Comparison of ENCODE assay signal across 8 cellular contexts in the genomic region with DNA sequence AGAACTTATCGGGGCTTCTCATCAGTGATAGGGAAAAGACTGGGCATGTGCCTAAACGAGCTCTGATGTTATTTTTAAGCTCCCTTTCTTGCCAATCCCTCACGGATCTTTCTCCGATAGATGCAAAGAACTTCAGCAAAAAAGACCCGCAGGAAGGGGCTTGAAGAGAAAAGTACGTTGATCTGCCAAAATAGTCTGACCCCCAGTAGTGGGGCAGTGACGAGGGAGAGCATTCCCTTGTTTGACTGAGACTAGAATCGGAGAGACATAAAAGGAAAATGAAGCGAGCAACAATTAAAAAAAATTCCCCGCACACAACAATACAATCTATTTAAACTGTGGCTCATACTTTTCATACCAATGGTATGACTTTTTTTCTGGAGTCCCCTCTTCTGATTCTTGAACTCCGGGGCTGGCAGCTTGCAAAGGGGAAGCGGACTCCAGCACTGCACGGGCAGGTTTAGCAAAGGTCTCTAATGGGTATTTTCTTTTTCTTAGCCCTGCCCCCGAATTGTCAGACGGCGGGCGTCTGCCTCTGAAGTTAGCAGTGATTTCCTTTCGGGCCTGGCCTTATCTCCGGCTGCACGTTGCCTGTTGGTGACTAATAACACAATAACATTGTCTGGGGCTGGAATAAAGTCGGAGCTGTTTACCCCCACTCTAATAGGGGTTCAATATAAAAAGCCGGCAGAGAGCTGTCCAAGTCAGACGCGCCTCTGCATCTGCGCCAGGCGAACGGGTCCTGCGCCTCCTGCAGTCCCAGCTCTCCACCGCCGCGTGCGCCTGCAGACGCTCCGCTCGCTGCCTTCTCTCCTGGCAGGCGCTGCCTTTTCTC. TPM values are rescaled to one million over a fixed set of nuclear protein-coding genes. Genes with fewer than 3 reads are reported as not detected.
DNase-seq lines count a peak whose midpoint lies in the region; ATAC-seq and TF ChIP-seq lines count a peak whose summit lies in the region.

A gene (plus strand): TSS at position 707 of the 835 bp plus-strand sequence. CDS start 269 bp downstream, outside the sequence.

- no peak within 1 kb of the TSS for H4K91ac ChIP-seq in mesenchymal stem cell (ENCODE audit: low read length)

- H3K27ac ChIP-seq in ACC112 (ENCODE audit: low read depth, low read length) (peak within 1 kb of the TSS; percentile 47), mesenchymal stem cell (ENCODE audit: low read length, poor library complexity, severe bottlenecking) (peak within 1 kb of the TSS; percentile 99)

- H3K4me1 ChIP-seq in ACC112 (ENCODE audit: control insufficient read depth, insufficient read depth, low read length, unreplicated experiment) (peaks cover 34% of the 10 kb centered on the region), endocrine pancreas (ENCODE audit: control insufficient read depth, insufficient read depth, low read length) (no peaks in the 10 kb centered on the region), mesenchymal stem cell (ENCODE audit: control insufficient read depth, insufficient read depth, low read depth, low read length) (peaks cover 6% of the 10 kb centered on the region)

- under 1% methylated on average over 32 of the region's 36 CpGs for WGBS in mesenchymal stem cell

- ATAC-seq in GM18505 (IDR thresholded peaks at IDR 0.05; ENCODE audit: unreplicated experiment) (peak; percentile 87), HG02938 (IDR thresholded peaks at IDR 0.05; ENCODE audit: unreplicated experiment) (peak; percentile 79)

- H2AFZ ChIP-seq in ACC112 (ENCODE audit: low read length, unreplicated experiment) (peak within 1 kb of the TSS; percentile 58), mesenchymal stem cell (ENCODE audit: low read depth, low read length) (peak within 1 kb of the TSS; percentile 16)

- TF ChIP-seq POLR2A in GM18505 (IDR thresholded peaks at IDR 0.05; ENCODE audit: borderline replicate concordance, extremely low read depth, insufficient read depth, insufficient read length): peak; percentile 48

- H3K27me3 ChIP-seq in ACC112 (ENCODE audit: insufficient read depth, low read length): no peaks in the 10 kb centered on the region
- H3K27me3 ChIP-seq in endocrine pancreas (ENCODE audit: control insufficient read depth, insufficient read depth, low read length): peaks cover 6% of the 10 kb centered on the region
- no peaks in the 10 kb centered on the region for H3K27me3 ChIP-seq in mesenchymal stem cell (ENCODE audit: control insufficient read depth in 1 of 2, insufficient read depth in 1 of 2, low read length in 2 of 2)

- no peak within 1 kb of the TSS for H4K8ac ChIP-seq in mesenchymal stem cell (ENCODE audit: low read length)

- H3K14ac ChIP-seq in mesenchymal stem cell (ENCODE audit: low read length in 2 of 2): no peak within 1 kb of the TSS

- H3K18ac ChIP-seq in mesenchymal stem cell (ENCODE audit: low read depth in 1 of 2, low read length in 2 of 2): peak within 1 kb of the TSS in 1 of 2 experiments; percentile 54

- no peak within 1 kb of the TSS for H2BK12ac ChIP-seq in mesenchymal stem cell (ENCODE audit: low read length in 2 of 2)

- H3K4me3 ChIP-seq in ACC112 (ENCODE audit: low read depth, low read length) (peak within 1 kb of the TSS; percentile 71), endocrine pancreas (ENCODE audit: control insufficient read depth, insufficient read depth, low read length) (peak within 1 kb of the TSS; percentile 16), mesenchymal stem cell (ENCODE audit: insufficient read depth in 1 of 2, low read depth in 1 of 2, low read length in 2 of 2) (peak within 1 kb of the TSS; percentile 62 to 90)

- H3K4me2 ChIP-seq in mesenchymal stem cell (ENCODE audit: low read length, poor library complexity, severe bottlenecking): peak within 1 kb of the TSS; percentile 85

- H2AK5ac ChIP-seq in mesenchymal stem cell (ENCODE audit: low read length, severe bottlenecking): peak within 1 kb of the TSS; percentile 81

- H3K9ac ChIP-seq in endocrine pancreas (ENCODE audit: control insufficient read depth, insufficient read depth, low read length) (no peak within 1 kb of the TSS), mesenchymal stem cell (ENCODE audit: low read length) (peak within 1 kb of the TSS; percentile 92)

- H3K23ac ChIP-seq in mesenchymal stem cell (ENCODE audit: low read length in 2 of 2): no peak within 1 kb of the TSS

- H3K4ac ChIP-seq in mesenchymal stem cell (ENCODE audit: low read depth in 1 of 2, low read length in 2 of 2): no peak within 1 kb of the TSS

- H3K79me2 ChIP-seq in ACC112 (ENCODE audit: control insufficient read depth, insufficient read depth, low read length, unreplicated experiment): peaks cover 17% of the 10 kb centered on the region

- DNase-seq in NCI-H2171 (lab: John Stamatoyannopoulos, UW) (peak; percentile 12), mesenchymal stem cell (peak; percentile 88)
- DNase-seq in activated CD4-positive, alpha-beta T cell treated with anti-CD3 and anti-CD28 coated beads, Interleukin-2, amount 50 U/mL, for 4 hours: peak; percentile 24 to 29
- DNase-seq in stimulated activated CD8-positive, alpha-beta memory T cell treated with anti-CD3 and anti-CD28 coated beads, Interleukin-12 subunit alpha, Interleukin-12 subunit beta, amount 100 ng/mL, for 4 hours (ENCODE audit: low read depth): peak; percentile 7

- peaks cover 1% of the 10 kb centered on the region for H3K79me1 ChIP-seq in mesenchymal stem cell (replicated peaks; ENCODE audit: low read length, poor library complexity, severe bottlenecking)

- peak within 1 kb of the TSS; percentile 93 for H2BK5ac ChIP-seq in mesenchymal stem cell (ENCODE audit: low read depth, low read length, poor library complexity, severe bottlenecking)

- H3K36me3 ChIP-seq in ACC112 (ENCODE audit: insufficient read depth, low read length) (no peaks in the 10 kb centered on the region), endocrine pancreas (ENCODE audit: control insufficient read depth, insufficient read depth, low read length) (no peaks in the 10 kb centered on the region), mesenchymal stem cell (ENCODE audit: control insufficient read depth in 1 of 2, insufficient read depth in 2 of 2, low read depth in 1 of 2, low read length in 2 of 2) (no peaks in the 10 kb centered on the region)

- no peak within 1 kb of the TSS for H2BK120ac ChIP-seq in mesenchymal stem cell (ENCODE audit: low read depth, low read length)

- no peak within 1 kb of the TSS for H2BK15ac ChIP-seq in mesenchymal stem cell (ENCODE audit: low read depth, poor library complexity, severe bottlenecking)

- no peaks in the 10 kb centered on the region for H3K9me3 ChIP-seq in endocrine pancreas (ENCODE audit: control insufficient read depth, low read length)
- no peaks in the 10 kb centered on the region for H3K9me3 ChIP-seq in mesenchymal stem cell (ENCODE audit: control insufficient read depth, low read length)

RNA-seq across cellular contexts. Expression of the gene that starts here (rescaled TPM):
- 3.7 TPM for polyA plus RNA-seq in mesenchymal stem cell (2013, experiment 1 of 2)
- polyA plus RNA-seq in mesenchymal stem cell (2013, experiment 2 of 2): 3.2 TPM

Comparison
In these comparisons a context has a peak if more than half of its experiments do, and no peak if none do; other contexts are left out.
1. Peak in every context shown above with its lines: DNase-seq, ATAC-seq, H3K4me3 ChIP-seq and H3K27ac ChIP-seq.
2. H3K4me3 ChIP-seq: peak in every context shown above with its lines; median percentile 76 in mesenchymal stem cell; 71 in ACC112; 16 in endocrine pancreas.
3. DNase-seq: peak in every context shown above with its lines; median percentile 88 in mesenchymal stem cell; 26 in activated CD4-positive, alpha-beta T cell treated with anti-CD3 and anti-CD28 coated beads, Interleukin-2, amount 50 U/mL, for 4 hours; 12 in NCI-H2171; 7 in stimulated activated CD8-positive, alpha-beta memory T cell treated with anti-CD3 and anti-CD28 coated beads, Interleukin-12 subunit alpha, Interleukin-12 subunit beta, amount 100 ng/mL, for 4 hours.